ENCODE assay signal across 8 cellular contexts in genomic region chr13:95676100-95676774, GRCh38. TPM values are rescaled to one million over a fixed set of nuclear protein-coding genes. Genes with fewer than 3 reads are reported as not detected.
A peak's percentile ranks its signal among the peaks of the same experiment; 100 is the strongest.
DNase-seq lines count a peak whose midpoint lies in the region; ATAC-seq lines count a peak whose summit lies in the region.

No MANE protein-coding gene starts in this region.

- H3K4me3 ChIP-seq in endocrine pancreas (ENCODE audit: control insufficient read depth, insufficient read depth, low read length) = peak overlapping the region; percentile 98

- ATAC-seq in GM21528 (IDR thresholded peaks at IDR 0.05; ENCODE audit: low FRiP score, unreplicated experiment) = peak; percentile 19
- ATAC-seq in T-cell (replicated peaks in 1 of 4) = peak in 2 of 4 experiments; percentile 0 to 2
- ATAC-seq in naive B cell (ENCODE audit: low read depth in 2 of 2) = no peak

- no peaks in the 10 kb centered on the region for H3K36me3 ChIP-seq in endocrine pancreas (ENCODE audit: control insufficient read depth, insufficient read depth, low read length)

- H3K27me3 ChIP-seq in endocrine pancreas (ENCODE audit: control insufficient read depth, insufficient read depth, low read length) = no peaks in the 10 kb centered on the region

- H3K27ac Mint-ChIP-seq in T-cell = peak overlapping the region; percentile 91 to 93
- H3K27ac Mint-ChIP-seq in naive B cell = peak overlapping the region; percentile 80 to 99 (median 94)

- CTCF ChIA-PET in T-cell (lab: Charles Lee) = interaction anchor here in 1 of 2 donors (0.5 to 1.2 kb wide), 3 partner anchors 487 to 1895 kb away, joined by 3 to 5 read pairs (median 3); no protein-coding TSS in a partner anchor

- peak overlapping the region; percentile 92 for H3K9ac ChIP-seq in endocrine pancreas (ENCODE audit: control insufficient read depth, insufficient read depth, low read length)

- H3K9me3 Mint-ChIP-seq in T-cell (peaks cover under 1 to 15% (median 13%) of the 10 kb centered on the region in 3 donors), naive B cell (peaks cover 1 to 16% (median 5%) of the 10 kb centered on the region in 7 donors)

- H3K4me3 Mint-ChIP-seq in T-cell (peak overlapping the region; percentile 92 to 99 (median 97)), naive B cell (peak overlapping the region; percentile 91 to 99 (median 96))

- no peaks in the 10 kb centered on the region for H3K27me3 Mint-ChIP-seq in T-cell
- H3K27me3 Mint-ChIP-seq in naive B cell = no peaks in the 10 kb centered on the region

- peak; percentile 47 for DNase-seq in DMS53 (lab: John Stamatoyannopoulos, UW)
- DNase-seq in Kasumi-1 (lab: John Stamatoyannopoulos, UW) = peak; percentile 51 to 74
- peak in 26 of 34 experiments; percentile 13 to 41 (median 24) for DNase-seq in T-cell
- no peak for DNase-seq in naive B cell
- DNase-seq in GM19238 (ENCODE audit: insufficient read length, low spot score) = no peak
- DNase-seq in activated CD8-positive, alpha-beta memory T cell treated with anti-CD3 and anti-CD28 coated beads for 24 hours = no peak

- H3K4me1 Mint-ChIP-seq in T-cell = peaks cover 62 to 64% (median 62%) of the 10 kb centered on the region in 3 donors
- peaks cover 41 to 55% (median 49%) of the 10 kb centered on the region in 3 donors for H3K4me1 Mint-ChIP-seq in naive B cell

- peaks cover 29% of the 10 kb centered on the region for H3K4me1 ChIP-seq in endocrine pancreas (ENCODE audit: control insufficient read depth, insufficient read depth, low read length)

- H3K36me3 Mint-ChIP-seq in T-cell (peaks cover 21% of the 10 kb centered on the region), naive B cell (peaks cover 4 to 10% of the 10 kb centered on the region in 2 donors)

- POLR2A ChIA-PET in T-cell (lab: Charles Lee) = interaction anchor here (0.6 to 0.9 kb wide), 6 partner anchors 43 to 1127 kb away, joined by 3 to 5 read pairs (median 4); no protein-coding TSS in a partner anchor

- no peaks in the 10 kb centered on the region for H3K9me3 ChIP-seq in endocrine pancreas (ENCODE audit: control insufficient read depth, low read length)

RNA-seq across cellular contexts. Expression of gene DNAJC3, which starts 0.7 kb away (rescaled TPM):
- total RNA-seq in T-cell = 10 to 100 TPM; 16.6 to 21.3 (median 19.8) TPM
- 10 to 100 TPM in 5 of 6 donors, 1 to 10 TPM in 1; 8.3 to 16.4 (median 13.3) TPM for polyA plus RNA-seq in naive B cell (ENCODE audit: low read depth in 6 of 6)

RNA-seq across cellular contexts. Expression of gene DZIP1, which starts 31.7 kb away (rescaled TPM):
- total RNA-seq in T-cell = under 1 TPM in 3 of 5 donors, not detected in 2; 0.10 to 0.19 (median 0.12) TPM
- not detected for polyA plus RNA-seq in naive B cell (ENCODE audit: low read depth in 6 of 6)

Comparison
In these comparisons a context has a peak if more than half of its experiments do, and no peak if none do; other contexts are left out.
1. DNase-seq: peak in DMS53 (single experiment), Kasumi-1 (2 of 2) and T-cell (26 of 34); none in naive B cell (single experiment), GM19238 (single experiment) and activated CD8-positive, alpha-beta memory T cell treated with anti-CD3 and anti-CD28 coated beads for 24 hours (single experiment).